ENCODE assay signal across 9 cellular contexts in the genomic region with DNA sequence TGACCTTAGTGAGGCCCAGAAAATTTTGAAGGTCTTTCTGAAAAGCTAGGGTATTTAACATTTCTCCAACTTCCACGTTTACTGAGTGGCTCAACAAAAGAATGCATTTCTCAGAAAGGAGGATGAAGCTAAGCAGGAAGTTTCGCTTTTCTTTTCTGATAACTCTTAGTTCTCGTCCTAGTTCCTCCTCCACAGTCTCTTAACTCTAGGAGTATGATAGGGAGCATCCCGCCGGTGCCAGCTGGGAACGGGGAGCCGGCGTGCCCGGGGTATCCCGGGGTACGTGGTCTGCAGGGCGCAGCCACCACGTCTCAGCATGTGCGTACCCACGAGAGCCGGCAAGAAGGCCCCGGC. TPM values are rescaled to one million over a fixed set of nuclear protein-coding genes. Genes with fewer than 3 reads are reported as not detected.
DNase-seq lines count a peak whose midpoint lies in the region; ATAC-seq and TF ChIP-seq lines count a peak whose summit lies in the region.
"Had no signal": no experiment of that assay in that cellular context is flagged by ENCODE, and none has a peak within 500 bp of the region (broad histone marks: within the 10 kb centered on the region; RNA-seq: fewer than 3 reads in every experiment).

No MANE protein-coding gene starts in this region.

- H3K9me3 ChIP-seq in PC-3 (ENCODE audit: low read length) (no peaks in the 10 kb centered on the region), esophagus (ENCODE audit: control insufficient read depth in 2 of 2, insufficient read depth in 1 of 2, low read depth in 1 of 2, low read length in 1 of 2) (no peaks in the 10 kb centered on the region)

- POLR2A ChIA-PET in PC-3 (lab: Charles Lee; ENCODE audit: unreplicated experiment) (interaction anchor here (0.5 to 1.5 kb wide), 3 partner anchors 21 to 1349 kb away, joined by 3 to 9 read pairs (median 5); a partner anchor contains a TSS), GM10248 (lab: Yijun Ruan, JAX) (interaction anchor here (1.2 to 2.0 kb wide), 8 partner anchors 9 to 213 kb away, joined by 3 to 12 read pairs (median 5); a partner anchor contains a TSS)

- WGBS in esophagus, 2 donors = 0% methylated on average over 17 of the region's 17 CpGs

- no peaks in the 10 kb centered on the region for H3K9me2 ChIP-seq in PC-3 (replicated peaks; ENCODE audit: low read length)

- no peaks in the 10 kb centered on the region for H3F3A ChIP-seq in PC-3 (ENCODE audit: low read length, unreplicated experiment)

- H3K27ac ChIP-seq in PC-3 (ENCODE audit: low read length) (peak overlapping the region; percentile 50), esophagus (ENCODE audit: low read depth in 2 of 2, low read length in 1 of 2) (peak overlapping the region; percentile 87 to 91)

- H3K4me3 ChIP-seq in HFF-Myc (replicated peaks; ENCODE audit: low read depth, low read length) (peak overlapping the region; percentile 98), PC-3 (ENCODE audit: low read length) (peak overlapping the region; percentile 100), esophagus (ENCODE audit: low read depth in 1 of 2, low read length in 2 of 2) (peak overlapping the region; percentile 98 to 99)

- H3K79me2 ChIP-seq in PC-3 (ENCODE audit: low read length) = peaks cover 95% of the 10 kb centered on the region

- intact Hi-C loops in PC-3 (cut with micrococcal nuclease) = loop anchor here (2.0 to 5.0 kb wide), 2 partner anchors 24 to 90 kb away; a partner anchor contains a TSS

- BruUV-seq in PC-3 (replicated peaks; lab: Mats Ljungman, UMichigan) = TSS peak; percentile 65

- peak overlapping the region; percentile 99 for H3K9ac ChIP-seq in PC-3 (ENCODE audit: low read length)

- CTCF ChIA-PET in PC-3 (lab: Charles Lee) (interaction anchor here (0.5 to 1.0 kb wide), 2 partner anchors 26 to 129 kb away, joined by 3 to 7 read pairs; no protein-coding TSS in a partner anchor), GM10248 (lab: Yijun Ruan, JAX) (interaction anchor here (0.9 to 2.6 kb wide), 8 partner anchors 9 to 413 kb away, joined by 3 to 12 read pairs (median 6); a partner anchor contains a TSS)

- DNase-seq in HFF-Myc (ENCODE audit: extremely low read depth, low read depth) (no peak), PC-3 (no peak), omental fat pad (ENCODE audit: low spot score) (no peak), NCI-H1105 (lab: John Stamatoyannopoulos, UW) (no peak), GM10248 (ENCODE audit: extremely low spot score) (no peak)
- no peak for DNase-seq in stimulated activated CD4-positive, alpha-beta T cell treated with anti-CD3 and anti-CD28 coated beads, Interleukin-2, amount 100 ng/mL, for 24 hours

- peak overlapping the region; percentile 81 for H2AFZ ChIP-seq in PC-3 (ENCODE audit: low read length)

- H3K36me3 ChIP-seq in PC-3 (ENCODE audit: low read depth, low read length) = peaks cover 20% of the 10 kb centered on the region
- peaks cover 0 to 2% of the 10 kb centered on the region in 2 donors for H3K36me3 ChIP-seq in esophagus (ENCODE audit: control insufficient read depth in 2 of 2, insufficient read depth in 2 of 2, low read length in 1 of 2)

- peaks cover 29% of the 10 kb centered on the region; the same call in 1 of the 2 replicates for H4K20me1 ChIP-seq in PC-3 (ENCODE audit: low read length)

- H3K4me1 ChIP-seq in PC-3 (ENCODE audit: insufficient read depth, low read length) (peaks cover 21% of the 10 kb centered on the region), esophagus (ENCODE audit: control insufficient read depth in 2 of 2, insufficient read depth in 2 of 2, low read length in 1 of 2) (peaks cover 0 to 6% of the 10 kb centered on the region in 2 donors)

- ATAC-seq in GM18499 (IDR thresholded peaks at IDR 0.05; ENCODE audit: insufficient read depth, unreplicated experiment) (peak; percentile 13), PC-3 (peak; percentile 14), omental fat pad (ENCODE audit: low FRiP score) (peak; percentile 40)

- H3K27me3 ChIP-seq in PC-3 (ENCODE audit: low read length) (no peaks in the 10 kb centered on the region), esophagus (ENCODE audit: control insufficient read depth in 1 of 2, insufficient read depth in 2 of 2, low read length in 2 of 2) (no peaks in the 10 kb centered on the region)

- peak overlapping the region; percentile 83 for H3K4me2 ChIP-seq in PC-3 (ENCODE audit: low read length)

- TF ChIP-seq CTCF in HFF-Myc (IDR thresholded peaks at IDR 0.05; ENCODE audit: low read depth, low read length, missing control alignments) (no peak), PC-3 (conservative IDR thresholded peaks at IDR 0.05; ENCODE audit: low read depth, low read length) (no peak), omental fat pad (IDR thresholded peaks at IDR 0.05) (no peak), GM10248 (IDR thresholded peaks at IDR 0.05; ENCODE audit: control extremely low read depth, extremely low read depth, low read depth, missing control alignments) (no peak)

RNA-seq across cellular contexts. Expression of a gene that starts 0.3 kb away (rescaled TPM):
- 137 and 148 TPM in 2 replicates for total RNA-seq in PC-3 (2014; rRNA removed)
- 10 to 100 TPM; 49.6 to 88.5 TPM for polyA plus RNA-seq in esophagus
- total RNA-seq in omental fat pad = 100 to 1,000 TPM; 101 to 143 (median 127) TPM

RNA-seq across cellular contexts. Expression of a gene that starts 0.5 kb away (rescaled TPM):
- total RNA-seq in PC-3 (2014; rRNA removed) (25.7 and 27.2 TPM in 2 replicates), omental fat pad (10 to 100 TPM; 48.2 to 77.2 (median 52.7) TPM)
- polyA plus RNA-seq in esophagus = 10 to 100 TPM; 23.1 to 27.6 TPM

RNA-seq across cellular contexts. Expression of a gene that starts 24.0 kb away (rescaled TPM):
- 42.8 and 60.1 TPM in 2 replicates for total RNA-seq in PC-3 (2014; rRNA removed)
- 1 to 10 TPM; 8.4 to 10.0 TPM for polyA plus RNA-seq in esophagus
- total RNA-seq in omental fat pad = 10 to 100 TPM; 32.5 to 57.7 (median 51.3) TPM

RNA-seq across cellular contexts. Expression of a gene that starts 29.7 kb away (rescaled TPM):
- total RNA-seq in PC-3 (2014; rRNA removed) = not detected in 2 replicates
- not detected for polyA plus RNA-seq in esophagus
- total RNA-seq in omental fat pad = not detected
- total RNA-seq: temporal lobe had no signal

RNA-seq across cellular contexts. Expression of a gene that starts 54.1 kb away (rescaled TPM):
- not detected in 2 replicates for total RNA-seq in PC-3 (2014; rRNA removed)
- polyA plus RNA-seq in esophagus = not detected
- not detected for total RNA-seq in omental fat pad
- total RNA-seq: temporal lobe had no signal
